Comparison of ENCODE assay signal across 14 cellular contexts in genomic region chr2:237529452-237530402, GRCh38. TPM values are rescaled to one million over a fixed set of nuclear protein-coding genes. Genes with fewer than 3 reads are reported as not detected.
DNase-seq lines count a peak whose midpoint lies in the region; ATAC-seq and TF ChIP-seq lines count a peak whose summit lies in the region.
"Had no signal": no experiment of that assay in that cellular context is flagged by ENCODE, and none has a peak within 500 bp of the region (broad histone marks: within the 10 kb centered on the region; RNA-seq: fewer than 3 reads in every experiment).

No MANE protein-coding gene starts in this region.

- TF ChIP-seq POLR2A in thyroid gland (IDR thresholded peaks at IDR 0.05), result no peak

- ATAC-seq in GM19463 (IDR thresholded peaks at IDR 0.05; ENCODE audit: unreplicated experiment) (peak; percentile 81), HG03066 (IDR thresholded peaks at IDR 0.05; ENCODE audit: low read depth, unreplicated experiment) (peak; percentile 72)
- no peak for ATAC-seq in activated naive CD8-positive, alpha-beta T cell treated with anti-CD3 and anti-CD28 coated beads, Interleukin-2, amount 50 U/mL, for 24 hours
- ATAC-seq: effector memory CD8-positive, alpha-beta T cell had no signal

- no peaks in the 10 kb centered on the region for H3K9me3 ChIP-seq in thyroid gland
- H3K9me3 ChIP-seq: HAP-1 had no signal

- no peak for TF ChIP-seq CTCF in GM10266 (IDR thresholded peaks at IDR 0.05; ENCODE audit: control insufficient read depth, insufficient read depth, low read depth, missing control alignments)
- no peak for TF ChIP-seq CTCF in thyroid gland (IDR thresholded peaks at IDR 0.05)

- H3K27me3 ChIP-seq in thyroid gland, result no peaks in the 10 kb centered on the region

- H3K27me3 Mint-ChIP-seq in activated naive CD8-positive, alpha-beta T cell treated with anti-CD3 and anti-CD28 coated beads, Interleukin-2, amount 50 U/mL, for 24 hours, result no peaks in the 10 kb centered on the region
- H3K27me3 Mint-ChIP-seq: CD4-positive, CD25-positive, alpha-beta regulatory T cell had no signal

- H3K36me3 ChIP-seq in thyroid gland, result peaks cover 26 to 29% of the 10 kb centered on the region in 2 donors
- H3K36me3 ChIP-seq: HAP-1 had no signal

- H3K4me1 Mint-ChIP-seq in activated naive CD8-positive, alpha-beta T cell treated with anti-CD3 and anti-CD28 coated beads, Interleukin-2, amount 50 U/mL, for 24 hours, result no peaks in the 10 kb centered on the region
- H3K4me1 Mint-ChIP-seq: CD4-positive, CD25-positive, alpha-beta regulatory T cell had no signal

- intact Hi-C loops in thyroid gland (cut with DNase I), result no loop called here

- H3K4me1 ChIP-seq in thyroid gland, result no peaks in the 10 kb centered on the region
- H3K4me1 ChIP-seq: HAP-1, parathyroid adenoma had no signal

- H3K27ac Mint-ChIP-seq in activated naive CD8-positive, alpha-beta T cell treated with anti-CD3 and anti-CD28 coated beads, Interleukin-2, amount 50 U/mL, for 24 hours, result no peak overlapping the region
- H3K27ac Mint-ChIP-seq: CD4-positive, CD25-positive, alpha-beta regulatory T cell; effector memory CD8-positive, alpha-beta T cell had no signal

- H3K4me3 Mint-ChIP-seq in activated naive CD8-positive, alpha-beta T cell treated with anti-CD3 and anti-CD28 coated beads, Interleukin-2, amount 50 U/mL, for 24 hours, result no peak overlapping the region
- H3K4me3 Mint-ChIP-seq: CD4-positive, CD25-positive, alpha-beta regulatory T cell; effector memory CD8-positive, alpha-beta T cell had no signal

- no peak overlapping the region for H3K4me3 ChIP-seq in thyroid gland (replicated peaks in 1 of 3)
- H3K4me3 ChIP-seq: HAP-1 had no signal

- no peak overlapping the region for H3K27ac ChIP-seq in thyroid gland
- H3K27ac ChIP-seq: parathyroid adenoma had no signal

- DNase-seq in GM10266 (ENCODE audit: extremely low spot score) (peak; percentile 50), SIG-M5 treated with dmso at 0.1 percent for 504 hours (lab: John Stamatoyannopoulos, UW; ENCODE audit: unreplicated experiment) (peak; percentile 86), superior temporal gyrus (ENCODE audit: extremely low spot score) (no peak), thyroid gland (no peak), retina (no peak)
- DNase-seq in activated naive CD8-positive, alpha-beta T cell treated with anti-CD3 and anti-CD28 coated beads, Interleukin-2, amount 50 U/mL, for 24 hours, result no peak
- DNase-seq: activated naive CD4-positive, alpha-beta T cell treated with anti-CD3 and anti-CD28 coated beads, Interleukin-2, amount 50 U/mL, for 16 hours; CD4-positive, CD25-positive, alpha-beta regulatory T cell; effector memory CD8-positive, alpha-beta T cell; NCI-H2171 treated with DMSO at 0.1 percent for 48 hours had no signal

- 91% methylated on average over 17 to 19 of the region's 19 CpGs for WGBS in thyroid gland, 2 donors

- H3K36me3 Mint-ChIP-seq in activated naive CD8-positive, alpha-beta T cell treated with anti-CD3 and anti-CD28 coated beads, Interleukin-2, amount 50 U/mL, for 24 hours (ENCODE audit: low read depth), result no peaks in the 10 kb centered on the region
- H3K36me3 Mint-ChIP-seq: CD4-positive, CD25-positive, alpha-beta regulatory T cell had no signal

- no peaks in the 10 kb centered on the region for H3K9me3 Mint-ChIP-seq in activated naive CD8-positive, alpha-beta T cell treated with anti-CD3 and anti-CD28 coated beads, Interleukin-2, amount 50 U/mL, for 24 hours
- H3K9me3 Mint-ChIP-seq: CD4-positive, CD25-positive, alpha-beta regulatory T cell; effector memory CD8-positive, alpha-beta T cell had no signal

RNA-seq across cellular contexts. Expression of gene PRLH, which starts 36.6 kb away (rescaled TPM):
- total RNA-seq in thyroid gland, result not detected
- total RNA-seq: CD4-positive, CD25-positive, alpha-beta regulatory T cell had no signal

RNA-seq across cellular contexts. Expression of gene MLPH, which starts 42.7 kb away (rescaled TPM):
- 100 to 1,000 TPM in 1 of 4 donors, 10 to 100 TPM in 3; 41.3 to 107 (median 58.6) TPM for total RNA-seq in thyroid gland

Comparison
In these comparisons a context has a peak if more than half of its experiments do, and no peak if none do; other contexts are left out.
1. DNase-seq: peak in GM10266 (single experiment) and SIG-M5 treated with dmso at 0.1 percent for 504 hours (single experiment); none in activated naive CD8-positive, alpha-beta T cell treated with anti-CD3 and anti-CD28 coated beads, Interleukin-2, amount 50 U/mL, for 24 hours (single experiment), superior temporal gyrus (single experiment), thyroid gland (0 of 2) and retina (single experiment).